Comparison of ENCODE assay signal across 8 cellular contexts in genomic region chr9:113222482-113222841, GRCh38. TPM values are rescaled to one million over a fixed set of nuclear protein-coding genes. Genes with fewer than 3 reads are reported as not detected.
DNase-seq lines count a peak whose midpoint lies in the region; TF ChIP-seq lines count a peak whose summit lies in the region.

No MANE protein-coding gene starts in this region.

- H3K4me3 Mint-ChIP-seq in dendritic cell treated with granulocyte-macrophage colony-stimulating factor and Interleukin-4, amounts not matched to agents 40 ng/mL and 50 ng/mL, for 4 days = peak overlapping the region; percentile 95

- in situ Hi-C loops in G401 (cut with HindIII; ENCODE audit: low sequenced_read_pairs) = no loop called here

- H3K9me3 ChIP-seq in neural cell (ENCODE audit: low read length) = no peaks in the 10 kb centered on the region

- peak overlapping the region; percentile 95 for H3K27ac Mint-ChIP-seq in dendritic cell treated with granulocyte-macrophage colony-stimulating factor and Interleukin-4, amounts not matched to agents 40 ng/mL and 50 ng/mL, for 4 days

- H3K27ac ChIP-seq in neural cell (ENCODE audit: low read length) = no peak overlapping the region

- H3K36me3 ChIP-seq in neural cell (ENCODE audit: insufficient read depth, low read length) = peaks cover 7% of the 10 kb centered on the region

- TF ChIP-seq CTCF in neural cell (IDR thresholded peaks at IDR 0.05; ENCODE audit: poor library complexity, severe bottlenecking) = no peak

- no peak overlapping the region for H3K9ac ChIP-seq in neural cell (ENCODE audit: low read length)

- H4K20me1 ChIP-seq in neural cell (ENCODE audit: insufficient read depth) = no peaks in the 10 kb centered on the region

- TF ChIP-seq EP300 in neural cell (conservative IDR thresholded peaks at IDR 0.05; ENCODE audit: poor library complexity, severe bottlenecking) = no peak

- H2AFZ ChIP-seq in neural cell (ENCODE audit: low read depth, low read length) = no peak overlapping the region

- no peaks in the 10 kb centered on the region for H3F3A ChIP-seq in neural cell (ENCODE audit: insufficient read depth, low read length, poor library complexity, severe bottlenecking)

- H3K27me3 Mint-ChIP-seq in dendritic cell treated with granulocyte-macrophage colony-stimulating factor and Interleukin-4, amounts not matched to agents 40 ng/mL and 50 ng/mL, for 4 days = no peaks in the 10 kb centered on the region

- peak overlapping the region; percentile 41 for H3K4me2 ChIP-seq in neural cell (ENCODE audit: low read length)

- H3K4me3 ChIP-seq in neural cell (ENCODE audit: low read length) = peak overlapping the region; percentile 83

- peaks cover 39% of the 10 kb centered on the region for H3K4me1 Mint-ChIP-seq in dendritic cell treated with granulocyte-macrophage colony-stimulating factor and Interleukin-4, amounts not matched to agents 40 ng/mL and 50 ng/mL, for 4 days (ENCODE audit: low read depth)

- H3K79me2 ChIP-seq in neural cell (replicated peaks; ENCODE audit: insufficient read depth, low read length) = peaks cover 33% of the 10 kb centered on the region

- no peaks in the 10 kb centered on the region for H3K9me2 ChIP-seq in neural cell (ENCODE audit: insufficient read depth, low read length)

- DNase-seq in ELR (ENCODE audit: low read depth) (peak; percentile 39), NCI-H460 (ENCODE audit: extremely low read depth, low read depth) (peak; percentile 35), mucosa of gallbladder (ENCODE audit: low spot score) (no peak), NCI-H226 (no peak), NCI-H146 treated with DMSO at 0.1 percent for 48 hours (lab: John Stamatoyannopoulos, UW; ENCODE audit: unreplicated experiment) (no peak), G401 (ENCODE audit: low spot score) (no peak)

- intact Hi-C loops in dendritic cell treated with granulocyte-macrophage colony-stimulating factor and Interleukin-4, amounts not matched to agents 40 ng/mL and 50 ng/mL, for 4 days (cut with micrococcal nuclease) = loop anchor here (1.0 to 5.0 kb wide), 2 partner anchors 10 to 35 kb away; no protein-coding TSS in a partner anchor

- no peak for TF ChIP-seq RAD21 in neural cell (conservative IDR thresholded peaks at IDR 0.05)

- H3K36me3 Mint-ChIP-seq in dendritic cell treated with granulocyte-macrophage colony-stimulating factor and Interleukin-4, amounts not matched to agents 40 ng/mL and 50 ng/mL, for 4 days (ENCODE audit: low read depth) = peaks cover 38% of the 10 kb centered on the region

- no peaks in the 10 kb centered on the region for H3K9me3 Mint-ChIP-seq in dendritic cell treated with granulocyte-macrophage colony-stimulating factor and Interleukin-4, amounts not matched to agents 40 ng/mL and 50 ng/mL, for 4 days

- no peaks in the 10 kb centered on the region for H3K27me3 ChIP-seq in neural cell (ENCODE audit: insufficient read depth, low read depth, low read length)

TF ChIP-seq in neural cell, 6 proteins besides CTCF, POLR2A, EP300 and RAD21:
- TF ChIP-seq EZH2 (IDR thresholded peaks at IDR 0.05; ENCODE audit: borderline replicate concordance, insufficient read depth, low read length, poor library complexity, severe bottlenecking) (no peak), MXI1 (conservative IDR thresholded peaks at IDR 0.05; ENCODE audit: poor library complexity, severe bottlenecking) (no peak), TAF1 (IDR thresholded peaks at IDR 0.05; ENCODE audit: low read depth) (no peak), REST (IDR thresholded peaks at IDR 0.05; ENCODE audit: borderline replicate concordance) (no peak), SMC3 (conservative IDR thresholded peaks at IDR 0.05; ENCODE audit: poor library complexity) (no peak), POLR2AphosphoS5 (IDR thresholded peaks at IDR 0.05) (no peak)
TF ChIP-seq in neural cell: peak in this region for 0.

RNA-seq across cellular contexts. Expression of gene SLC31A1, which starts 1.1 kb away (rescaled TPM):
- total RNA-seq in NCI-H460 (2014; rRNA removed; shearing (Covaris generic)) = 55.1 and 68.3 TPM in 2 replicates
- polyA plus RNA-seq in NCI-H460 (2014; cell fraction: nucleus; rRNA removed) = 15.2 and 23.1 TPM in 2 replicates
- 7.0 and 7.4 TPM in 2 replicates for polyA plus RNA-seq in neural cell
- polyA minus RNA-seq in neural cell = 8.0 and 10.1 TPM in 2 replicates
- total RNA-seq in mucosa of gallbladder = 26.1 TPM
- 18.0 and 24.5 TPM in 2 replicates for total RNA-seq in G401 (2014; rRNA removed; shearing (Covaris generic))

RNA-seq across cellular contexts. Expression of gene FKBP15, which starts 1.4 kb away (rescaled TPM):
- 15.7 and 16.8 TPM in 2 replicates for total RNA-seq in NCI-H460 (2014; rRNA removed; shearing (Covaris generic))
- polyA plus RNA-seq in NCI-H460 (2014; cell fraction: nucleus; rRNA removed) = 19.5 and 27.5 TPM in 2 replicates
- polyA plus RNA-seq in neural cell = 11.2 and 12.1 TPM in 2 replicates
- polyA minus RNA-seq in neural cell = 24.1 and 25.4 TPM in 2 replicates
- 28.9 TPM for total RNA-seq in mucosa of gallbladder
- 6.6 and 7.7 TPM in 2 replicates for total RNA-seq in G401 (2014; rRNA removed; shearing (Covaris generic))

RNA-seq across cellular contexts. Expression of gene CDC26, which starts 52.9 kb away (rescaled TPM):
- total RNA-seq in NCI-H460 (2014; rRNA removed; shearing (Covaris generic)) = 74.6 and 89.3 TPM in 2 replicates
- polyA plus RNA-seq in NCI-H460 (2014; cell fraction: nucleus; rRNA removed) = 41.7 and 55.8 TPM in 2 replicates
- 64.8 and 88.0 TPM in 2 replicates for polyA plus RNA-seq in neural cell
- 27.1 and 28.5 TPM in 2 replicates for polyA minus RNA-seq in neural cell
- total RNA-seq in mucosa of gallbladder = 29.0 TPM
- 46.5 and 53.3 TPM in 2 replicates for total RNA-seq in G401 (2014; rRNA removed; shearing (Covaris generic))

RNA-seq across cellular contexts. Expression of gene PRPF4, which starts 53.0 kb away (rescaled TPM):
- 51.0 and 51.7 TPM in 2 replicates for total RNA-seq in NCI-H460 (2014; rRNA removed; shearing (Covaris generic))
- 39.6 and 40.0 TPM in 2 replicates for polyA plus RNA-seq in NCI-H460 (2014; cell fraction: nucleus; rRNA removed)
- polyA plus RNA-seq in neural cell = 24.3 and 27.4 TPM in 2 replicates
- 22.9 and 28.9 TPM in 2 replicates for polyA minus RNA-seq in neural cell
- 20.1 TPM for total RNA-seq in mucosa of gallbladder
- 51.8 and 52.9 TPM in 2 replicates for total RNA-seq in G401 (2014; rRNA removed; shearing (Covaris generic))

Comparison
In these comparisons a context has a peak if more than half of its experiments do, and no peak if none do; other contexts are left out.
1. DNase-seq: peak in ELR (single experiment) and NCI-H460 (single experiment); none in mucosa of gallbladder (single experiment), NCI-H226 (single experiment), NCI-H146 treated with DMSO at 0.1 percent for 48 hours (single experiment) and G401 (single experiment).